11 cellular contexts compared by ENCODE assay signal in the genomic region with DNA sequence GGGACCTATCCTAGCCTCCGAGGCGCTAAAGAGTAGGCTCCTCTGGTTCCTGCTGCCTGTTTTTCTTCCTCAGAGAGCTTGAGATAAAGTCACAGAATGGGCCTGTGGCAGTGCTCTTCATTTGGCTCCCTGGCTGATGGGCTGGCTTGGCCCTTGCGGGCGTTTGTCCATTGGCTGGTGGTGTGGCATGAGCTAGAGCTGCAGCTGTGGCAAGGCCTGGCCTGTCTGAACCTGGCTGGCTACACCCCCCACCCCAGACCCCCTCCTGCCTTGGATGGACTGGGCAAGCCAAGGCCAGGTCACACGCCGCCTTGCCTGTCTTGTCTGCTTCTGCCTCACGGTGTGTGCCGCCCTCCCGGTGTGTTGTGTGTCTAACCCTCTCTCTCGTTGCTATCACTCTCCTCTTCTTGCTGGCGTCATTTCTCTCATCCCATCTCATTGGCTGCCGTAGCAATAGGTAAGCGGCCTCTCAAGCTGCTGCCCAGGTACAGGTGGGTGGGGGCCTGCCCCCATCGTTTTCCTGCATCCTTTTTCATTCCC. TPM values are rescaled to one million over a fixed set of nuclear protein-coding genes. Genes with fewer than 3 reads are reported as not detected.
DNase-seq lines count a peak whose midpoint lies in the region; ATAC-seq and TF ChIP-seq lines count a peak whose summit lies in the region.
"Had no signal": no experiment of that assay in that cellular context is flagged by ENCODE, and none has a peak within 500 bp of the region (broad histone marks: within the 10 kb centered on the region; RNA-seq: fewer than 3 reads in every experiment).

No MANE protein-coding gene starts in this region.

- H3K27me3 ChIP-seq in GM23338 (ENCODE audit: insufficient read depth) (no peaks in the 10 kb centered on the region), smooth muscle cell (ENCODE audit: low read depth) (no peaks in the 10 kb centered on the region)
- H3K27me3 ChIP-seq: ovary, tibial nerve had no signal

- H3K4me2 ChIP-seq in GM23338 (no peak overlapping the region), smooth muscle cell (peak overlapping the region; percentile 98)

- no peak for ATAC-seq in GM23338
- ATAC-seq in WTC11, result no peak
- ATAC-seq in GM18505 (IDR thresholded peaks at IDR 0.05; ENCODE audit: unreplicated experiment), result no peak
- no peak for ATAC-seq in activated CD4-positive, alpha-beta T cell treated with anti-CD3 and anti-CD28 coated beads for 36 hours
- no peak for ATAC-seq in HG03097 (IDR thresholded peaks at IDR 0.05; ENCODE audit: low FRiP score, unreplicated experiment)
- ATAC-seq: left cardiac atrium had no signal

- H3F3A ChIP-seq in GM23338 (replicated peaks; ENCODE audit: low read depth) (0 out of 2 replicates have a peak, but pooled peaks cover 7% of the 10 kb centered on the region), smooth muscle cell (ENCODE audit: low read depth) (peaks cover 66% of the 10 kb centered on the region)

- H2AFZ ChIP-seq in GM23338 (no peak overlapping the region), smooth muscle cell (ENCODE audit: low read depth) (no peak overlapping the region)

- peaks cover 25% of the 10 kb centered on the region for H3K36me3 ChIP-seq in GM23338 (ENCODE audit: insufficient read depth)
- peaks cover 14% of the 10 kb centered on the region for H3K36me3 ChIP-seq in smooth muscle cell (ENCODE audit: low read depth)
- H3K36me3 ChIP-seq: ovary had no signal

- POLR2A ChIA-PET in WTC11 (lab: Charles Lee), result no interaction called here
- POLR2A ChIA-PET in activated CD4-positive, alpha-beta T cell treated with anti-CD3 and anti-CD28 coated beads for 36 hours (lab: Charles Lee), result interaction anchor here (0.6 kb wide), 1 partner anchor 69 kb away, joined by 4 read pairs; no protein-coding TSS in a partner anchor

- peaks cover 5% of the 10 kb centered on the region for H3K27me3 Mint-ChIP-seq in GM23338 (ENCODE audit: insufficient read depth, low read depth, poor library complexity)
- H3K27me3 Mint-ChIP-seq in WTC11 (ENCODE audit: low read depth), result no peaks in the 10 kb centered on the region
- H3K27me3 Mint-ChIP-seq in activated CD4-positive, alpha-beta T cell treated with anti-CD3 and anti-CD28 coated beads for 36 hours, result no peaks in the 10 kb centered on the region

- CTCF ChIA-PET in WTC11 (lab: Charles Lee), result interaction anchor here (1.6 kb wide), 1 partner anchor 273 kb away, joined by 9 read pairs; no protein-coding TSS in a partner anchor
- CTCF ChIA-PET in activated CD4-positive, alpha-beta T cell treated with anti-CD3 and anti-CD28 coated beads for 36 hours (lab: Charles Lee), result no interaction called here

- H3K9me3 Mint-ChIP-seq in GM23338 (no peaks in the 10 kb centered on the region), WTC11 (no peaks in the 10 kb centered on the region)
- no peaks in the 10 kb centered on the region for H3K9me3 Mint-ChIP-seq in activated CD4-positive, alpha-beta T cell treated with anti-CD3 and anti-CD28 coated beads for 36 hours (ENCODE audit: low read depth)

- DNase-seq in GM23338 (ENCODE audit: low spot score) (no peak), WTC11 (ENCODE audit: low spot score) (no peak), fibroblast of mammary gland (ENCODE audit: low read depth) (no peak), smooth muscle cell (lab: John Stamatoyannopoulos, UW; ENCODE audit: unreplicated experiment) (no peak)
- no peak for DNase-seq in activated CD4-positive, alpha-beta T cell treated with anti-CD3 and anti-CD28 coated beads for 36 hours
- DNase-seq: NCI-H1048 had no signal

- H3K9me3 ChIP-seq in smooth muscle cell (replicated peaks; ENCODE audit: low read depth), result no peaks in the 10 kb centered on the region
- H3K9me3 ChIP-seq: ovary, tibial nerve had no signal

- H3K4me3 Mint-ChIP-seq in GM23338 (peak overlapping the region; percentile 98; the same call in 1 of the 3 replicates), WTC11 (peak overlapping the region; percentile 97; the same call in 1 of the 2 replicates)
- H3K4me3 Mint-ChIP-seq in activated CD4-positive, alpha-beta T cell treated with anti-CD3 and anti-CD28 coated beads for 36 hours, result no peak overlapping the region

- H3K9ac ChIP-seq in smooth muscle cell (ENCODE audit: low read depth), result no peak overlapping the region

- H3K9me2 ChIP-seq in GM23338 (ENCODE audit: insufficient read depth), result no peaks in the 10 kb centered on the region

- TF ChIP-seq CTCF in GM23338 (conservative IDR thresholded peaks at IDR 0.05; ENCODE audit: low read depth in 2 of 2), result no peak
- no peak for TF ChIP-seq CTCF in WTC11 (IDR thresholded peaks at IDR 0.05)
- no peak for TF ChIP-seq CTCF in fibroblast of mammary gland (conservative IDR thresholded peaks at IDR 0.05; ENCODE audit: control insufficient read depth, insufficient read depth, low read depth, low read length)
- TF ChIP-seq CTCF in smooth muscle cell (IDR thresholded peaks at IDR 0.05; ENCODE audit: borderline replicate concordance, insufficient read depth, poor library complexity, severe bottlenecking), result no peak

- peaks cover 15% of the 10 kb centered on the region for H3K4me1 ChIP-seq in GM23338 (ENCODE audit: insufficient read depth)
- H3K4me1 ChIP-seq in smooth muscle cell (ENCODE audit: low read depth), result peaks cover 24% of the 10 kb centered on the region

- TF ChIP-seq POLR2A in GM18505 (IDR thresholded peaks at IDR 0.05; ENCODE audit: borderline replicate concordance, extremely low read depth, insufficient read depth, insufficient read length), result no peak

- H4K20me1 ChIP-seq in GM23338 (replicated peaks; ENCODE audit: insufficient read depth), result peaks cover 4% of the 10 kb centered on the region
- peaks cover 63% of the 10 kb centered on the region for H4K20me1 ChIP-seq in smooth muscle cell (ENCODE audit: low read depth)

- 97% methylated on average over 12 of the region's 14 CpGs for WGBS in smooth muscle cell (ENCODE audit: low lambda C conversion rate)

- peaks cover 40% of the 10 kb centered on the region for H3K79me2 ChIP-seq in GM23338 (replicated peaks; ENCODE audit: insufficient read depth)
- H3K79me2 ChIP-seq in smooth muscle cell (ENCODE audit: low read depth), result peaks cover 62% of the 10 kb centered on the region

- H3K36me3 Mint-ChIP-seq in GM23338 (ENCODE audit: low read depth), result peaks cover 63% of the 10 kb centered on the region
- H3K36me3 Mint-ChIP-seq in WTC11, result peaks cover 50% of the 10 kb centered on the region
- H3K36me3 Mint-ChIP-seq in activated CD4-positive, alpha-beta T cell treated with anti-CD3 and anti-CD28 coated beads for 36 hours (ENCODE audit: low read depth), result peaks cover 36% of the 10 kb centered on the region

- intact Hi-C loops in activated CD4-positive, alpha-beta T cell treated with anti-CD3 and anti-CD28 coated beads for 36 hours (cut with DNase I, micrococcal nuclease), result no loop called here

- H3K27ac Mint-ChIP-seq in GM23338, result peak overlapping the region; percentile 99; the same call in 1 of the 2 replicates
- peak overlapping the region; percentile 86; the same call in 1 of the 2 replicates for H3K27ac Mint-ChIP-seq in WTC11
- no peak overlapping the region for H3K27ac Mint-ChIP-seq in activated CD4-positive, alpha-beta T cell treated with anti-CD3 and anti-CD28 coated beads for 36 hours

- no peak overlapping the region for H3K4me3 ChIP-seq in GM23338
- H3K4me3 ChIP-seq in fibroblast of mammary gland (ENCODE audit: control insufficient read depth, low read depth, low read length), result peak overlapping the region; percentile 91
- H3K4me3 ChIP-seq in smooth muscle cell, result peak overlapping the region; percentile 99
- H3K4me3 ChIP-seq: ovary had no signal

- peak overlapping the region; percentile 97 for H3K27ac ChIP-seq in GM23338 (ENCODE audit: low read depth)
- H3K27ac ChIP-seq in smooth muscle cell (ENCODE audit: low read depth), result peak overlapping the region; percentile 94

- H3K4me1 Mint-ChIP-seq in GM23338, result peaks cover 28% of the 10 kb centered on the region
- peaks cover 28% of the 10 kb centered on the region for H3K4me1 Mint-ChIP-seq in WTC11
- H3K4me1 Mint-ChIP-seq in activated CD4-positive, alpha-beta T cell treated with anti-CD3 and anti-CD28 coated beads for 36 hours, result peaks cover 23% of the 10 kb centered on the region

TF ChIP-seq in GM23338, 12 proteins besides CTCF, POLR2A, EP300 and RAD21 (continues in another document):
- no peak for TF ChIP-seq EZH2 (IDR thresholded peaks at IDR 0.05; ENCODE audit: low read depth, unreplicated experiment)

RNA-seq across cellular contexts. Expression of gene AP2M1, which starts 3.2 kb away (rescaled TPM):
- total RNA-seq in GM23338 (2014; rRNA removed; shearing (Covaris generic)), result 269 and 305 TPM in 2 replicates
- polyA plus RNA-seq in GM23338 (2016; fragmentation: Nextera tagmentation; extraction: Ambion mirVana), result 190 and 215 TPM in 2 replicates
- 370 to 399 TPM (median 383 TPM) in 3 replicates for total RNA-seq in WTC11 (2021)
- total RNA-seq in smooth muscle cell, result 444 and 464 TPM in 2 replicates
- 772 and 784 TPM in 2 replicates for polyA plus RNA-seq in smooth muscle cell
- 100 to 1,000 TPM; 192 to 204 TPM for total RNA-seq in activated CD4-positive, alpha-beta T cell treated with anti-CD3 and anti-CD28 coated beads for 36 hours

RNA-seq across cellular contexts. Expression of gene ABCF3, which starts 8.2 kb away (rescaled TPM):
- total RNA-seq in GM23338 (2014; rRNA removed; shearing (Covaris generic)), result 48.9 and 60.4 TPM in 2 replicates
- polyA plus RNA-seq in GM23338 (2016; fragmentation: Nextera tagmentation; extraction: Ambion mirVana) (32.7 and 33.4 TPM in 2 replicates), smooth muscle cell (46.3 and 69.1 TPM in 2 replicates)
- total RNA-seq in WTC11 (2021) (49.7 to 63.6 TPM (median 50.0 TPM) in 3 replicates), smooth muscle cell (34.6 and 40.4 TPM in 2 replicates)
- total RNA-seq in activated CD4-positive, alpha-beta T cell treated with anti-CD3 and anti-CD28 coated beads for 36 hours, result 10 to 100 TPM; 58.2 to 66.2 TPM

RNA-seq across cellular contexts. Expression of gene DVL3, which starts 22.7 kb away (rescaled TPM):
- total RNA-seq in GM23338 (2014; rRNA removed; shearing (Covaris generic)), result 50.2 and 55.5 TPM in 2 replicates
- polyA plus RNA-seq in GM23338 (2016; fragmentation: Nextera tagmentation; extraction: Ambion mirVana), result 25.6 and 33.5 TPM in 2 replicates
- 64.5 to 76.2 TPM (median 66.5 TPM) in 3 replicates for total RNA-seq in WTC11 (2021)
- 40.2 and 42.5 TPM in 2 replicates for total RNA-seq in smooth muscle cell
- 87.7 and 122 TPM in 2 replicates for polyA plus RNA-seq in smooth muscle cell
- total RNA-seq in activated CD4-positive, alpha-beta T cell treated with anti-CD3 and anti-CD28 coated beads for 36 hours, result 10 to 100 TPM; 24.9 to 29.6 TPM

RNA-seq across cellular contexts. Expression of gene EIF2B5, which starts 42.7 kb away (rescaled TPM):
- 36.6 and 43.3 TPM in 2 replicates for total RNA-seq in GM23338 (2014; rRNA removed; shearing (Covaris generic))
- polyA plus RNA-seq in GM23338 (2016; fragmentation: Nextera tagmentation; extraction: Ambion mirVana) (26.4 and 27.8 TPM in 2 replicates), smooth muscle cell (32.3 and 50.4 TPM in 2 replicates)
- total RNA-seq in WTC11 (2021) (36.6 to 42.3 TPM (median 38.0 TPM) in 3 replicates), smooth muscle cell (23.5 and 25.3 TPM in 2 replicates)
- total RNA-seq in activated CD4-positive, alpha-beta T cell treated with anti-CD3 and anti-CD28 coated beads for 36 hours, result 10 to 100 TPM; 46.4 to 60.6 TPM

RNA-seq across cellular contexts. Expression of gene VWA5B2, which starts 51.5 kb away (rescaled TPM):
- 0.66 TPM in 1 of 2 replicates, not detected in the other for total RNA-seq in GM23338 (2014; rRNA removed; shearing (Covaris generic))
- polyA plus RNA-seq in GM23338 (2016; fragmentation: Nextera tagmentation; extraction: Ambion mirVana), result not detected in 2 replicates
- total RNA-seq in WTC11 (2021), result 0.44 to 0.57 TPM (median 0.55 TPM) in 3 replicates
- not detected in 2 replicates for total RNA-seq in smooth muscle cell
- polyA plus RNA-seq in smooth muscle cell, result 0.70 TPM in 1 of 2 replicates, not detected in the other
- total RNA-seq in activated CD4-positive, alpha-beta T cell treated with anti-CD3 and anti-CD28 coated beads for 36 hours, result not detected
- total RNA-seq: left cardiac atrium had no signal
